In the genomic region with DNA sequence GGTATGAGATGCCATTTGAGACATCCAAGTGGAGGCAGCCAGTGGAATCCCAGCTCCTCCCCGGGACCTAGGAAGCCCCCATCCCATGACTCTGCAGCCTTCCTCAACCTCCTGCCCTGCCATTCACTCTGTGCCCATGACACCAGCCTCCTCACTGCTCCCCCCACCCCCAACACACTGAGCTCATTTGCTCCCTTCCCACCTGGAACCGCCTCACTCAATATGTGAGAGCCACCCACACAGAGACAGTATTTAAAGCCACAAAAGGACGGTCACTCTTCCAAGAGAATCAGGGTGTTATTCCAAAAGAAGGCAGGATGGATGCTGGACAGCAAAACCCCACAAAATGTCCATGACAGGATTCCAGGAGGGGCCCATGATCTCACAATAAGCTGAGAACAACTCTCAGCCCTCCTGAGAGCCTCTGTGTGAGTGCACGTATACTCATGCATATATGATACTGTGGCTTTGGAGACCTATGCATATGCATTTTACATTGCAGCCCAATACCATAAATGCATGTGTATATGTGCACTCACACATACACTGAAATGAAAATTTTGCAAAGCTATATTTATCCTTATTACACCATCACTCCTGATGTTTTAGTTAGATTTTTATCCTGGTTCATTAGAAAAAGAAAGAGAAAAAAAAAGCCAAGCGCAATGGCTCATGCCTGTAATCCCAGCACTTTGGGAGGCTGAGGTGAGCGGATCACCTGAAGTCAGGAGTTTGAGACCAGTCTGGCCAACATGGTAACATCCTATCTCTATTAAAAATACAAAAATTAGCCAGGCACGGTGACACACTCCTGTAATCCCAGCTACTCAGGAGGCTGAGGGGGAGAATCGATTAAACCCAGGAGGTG, we compare ENCODE assay signal across 3 cellular contexts.
TF ChIP-seq lines count a peak whose summit lies in the region.

No MANE protein-coding gene starts in this region.

TF ChIP-seq in SK-N-SH treated with all-trans-retinoic acid at 6 μM for 48 hours, 23 proteins besides CTCF, POLR2A, EP300 and RAD21 (continued from another document):
- TF ChIP-seq RARB (CRISPR knock-in tag; IDR thresholded peaks at IDR 0.05) (no peak), ZNF8 (CRISPR knock-in tag; IDR thresholded peaks at IDR 0.05) (no peak), ZNF70 (CRISPR knock-in tag; IDR thresholded peaks at IDR 0.05) (no peak), SNAI2 (CRISPR knock-in tag; IDR thresholded peaks at IDR 0.05) (no peak), TOX (CRISPR knock-in tag; IDR thresholded peaks at IDR 0.05; ENCODE audit: borderline replicate concordance) (no peak), ZC3H10 (CRISPR knock-in tag; IDR thresholded peaks at IDR 0.05) (no peak), BACH2 (CRISPR knock-in tag; IDR thresholded peaks at IDR 0.05; ENCODE audit: borderline replicate concordance) (no peak), ARNTL (CRISPR knock-in tag; IDR thresholded peaks at IDR 0.05; ENCODE audit: borderline replicate concordance, low read depth) (no peak)
- TF ChIP-seq, protein P1, sequence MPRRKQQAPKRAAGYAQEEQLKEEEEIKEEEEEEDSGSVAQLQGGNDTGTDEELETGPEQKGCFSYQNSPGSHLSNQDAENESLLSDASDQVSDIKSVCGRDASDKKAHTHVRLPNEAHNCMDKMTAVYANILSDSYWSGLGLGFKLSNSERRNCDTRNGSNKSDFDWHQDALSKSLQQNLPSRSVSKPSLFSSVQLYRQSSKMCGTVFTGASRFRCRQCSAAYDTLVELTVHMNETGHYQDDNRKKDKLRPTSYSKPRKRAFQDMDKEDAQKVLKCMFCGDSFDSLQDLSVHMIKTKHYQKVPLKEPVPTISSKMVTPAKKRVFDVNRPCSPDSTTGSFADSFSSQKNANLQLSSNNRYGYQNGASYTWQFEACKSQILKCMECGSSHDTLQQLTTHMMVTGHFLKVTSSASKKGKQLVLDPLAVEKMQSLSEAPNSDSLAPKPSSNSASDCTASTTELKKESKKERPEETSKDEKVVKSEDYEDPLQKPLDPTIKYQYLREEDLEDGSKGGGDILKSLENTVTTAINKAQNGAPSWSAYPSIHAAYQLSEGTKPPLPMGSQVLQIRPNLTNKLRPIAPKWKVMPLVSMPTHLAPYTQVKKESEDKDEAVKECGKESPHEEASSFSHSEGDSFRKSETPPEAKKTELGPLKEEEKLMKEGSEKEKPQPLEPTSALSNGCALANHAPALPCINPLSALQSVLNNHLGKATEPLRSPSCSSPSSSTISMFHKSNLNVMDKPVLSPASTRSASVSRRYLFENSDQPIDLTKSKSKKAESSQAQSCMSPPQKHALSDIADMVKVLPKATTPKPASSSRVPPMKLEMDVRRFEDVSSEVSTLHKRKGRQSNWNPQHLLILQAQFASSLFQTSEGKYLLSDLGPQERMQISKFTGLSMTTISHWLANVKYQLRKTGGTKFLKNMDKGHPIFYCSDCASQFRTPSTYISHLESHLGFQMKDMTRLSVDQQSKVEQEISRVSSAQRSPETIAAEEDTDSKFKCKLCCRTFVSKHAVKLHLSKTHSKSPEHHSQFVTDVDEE (CRISPR knock-in tag; IDR thresholded peaks at IDR 0.05), result no peak
- TF ChIP-seq, protein P2, sequence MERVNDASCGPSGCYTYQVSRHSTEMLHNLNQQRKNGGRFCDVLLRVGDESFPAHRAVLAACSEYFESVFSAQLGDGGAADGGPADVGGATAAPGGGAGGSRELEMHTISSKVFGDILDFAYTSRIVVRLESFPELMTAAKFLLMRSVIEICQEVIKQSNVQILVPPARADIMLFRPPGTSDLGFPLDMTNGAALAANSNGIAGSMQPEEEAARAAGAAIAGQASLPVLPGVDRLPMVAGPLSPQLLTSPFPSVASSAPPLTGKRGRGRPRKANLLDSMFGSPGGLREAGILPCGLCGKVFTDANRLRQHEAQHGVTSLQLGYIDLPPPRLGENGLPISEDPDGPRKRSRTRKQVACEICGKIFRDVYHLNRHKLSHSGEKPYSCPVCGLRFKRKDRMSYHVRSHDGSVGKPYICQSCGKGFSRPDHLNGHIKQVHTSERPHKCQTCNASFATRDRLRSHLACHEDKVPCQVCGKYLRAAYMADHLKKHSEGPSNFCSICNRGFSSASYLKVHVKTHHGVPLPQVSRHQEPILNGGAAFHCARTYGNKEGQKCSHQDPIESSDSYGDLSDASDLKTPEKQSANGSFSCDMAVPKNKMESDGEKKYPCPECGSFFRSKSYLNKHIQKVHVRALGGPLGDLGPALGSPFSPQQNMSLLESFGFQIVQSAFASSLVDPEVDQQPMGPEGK (CRISPR knock-in tag; IDR thresholded peaks at IDR 0.05; ENCODE audit: borderline replicate concordance), result no peak

TF ChIP-seq in SK-N-SH, 30 proteins besides CTCF, POLR2A, EP300 and RAD21:
- no peak for TF ChIP-seq FOXM1 (IDR thresholded peaks at IDR 0.05; ENCODE audit: low read depth)
- TF ChIP-seq, protein P3, sequence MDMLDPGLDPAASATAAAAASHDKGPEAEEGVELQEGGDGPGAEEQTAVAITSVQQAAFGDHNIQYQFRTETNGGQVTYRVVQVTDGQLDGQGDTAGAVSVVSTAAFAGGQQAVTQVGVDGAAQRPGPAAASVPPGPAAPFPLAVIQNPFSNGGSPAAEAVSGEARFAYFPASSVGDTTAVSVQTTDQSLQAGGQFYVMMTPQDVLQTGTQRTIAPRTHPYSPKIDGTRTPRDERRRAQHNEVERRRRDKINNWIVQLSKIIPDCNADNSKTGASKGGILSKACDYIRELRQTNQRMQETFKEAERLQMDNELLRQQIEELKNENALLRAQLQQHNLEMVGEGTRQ (IDR thresholded peaks at IDR 0.05; ENCODE audit: borderline replicate concordance, low read depth, low read length), result no peak
- no peak for TF ChIP-seq CHD2 (IDR thresholded peaks at IDR 0.05; ENCODE audit: low read length, partially characterized antibody)
- TF ChIP-seq, protein P4, sequence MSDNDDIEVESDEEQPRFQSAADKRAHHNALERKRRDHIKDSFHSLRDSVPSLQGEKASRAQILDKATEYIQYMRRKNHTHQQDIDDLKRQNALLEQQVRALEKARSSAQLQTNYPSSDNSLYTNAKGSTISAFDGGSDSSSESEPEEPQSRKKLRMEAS (IDR thresholded peaks at IDR 0.05; ENCODE audit: low read depth), result no peak
- no peak for TF ChIP-seq POLR2AphosphoS5 (IDR thresholded peaks at IDR 0.05; ENCODE audit: low read depth, low read length)
TF ChIP-seq in SK-N-SH: peak in this region for 0.

TF ChIP-seq in GM23338, 12 proteins besides CTCF, POLR2A, EP300 and RAD21:
- TF ChIP-seq, protein P5, sequence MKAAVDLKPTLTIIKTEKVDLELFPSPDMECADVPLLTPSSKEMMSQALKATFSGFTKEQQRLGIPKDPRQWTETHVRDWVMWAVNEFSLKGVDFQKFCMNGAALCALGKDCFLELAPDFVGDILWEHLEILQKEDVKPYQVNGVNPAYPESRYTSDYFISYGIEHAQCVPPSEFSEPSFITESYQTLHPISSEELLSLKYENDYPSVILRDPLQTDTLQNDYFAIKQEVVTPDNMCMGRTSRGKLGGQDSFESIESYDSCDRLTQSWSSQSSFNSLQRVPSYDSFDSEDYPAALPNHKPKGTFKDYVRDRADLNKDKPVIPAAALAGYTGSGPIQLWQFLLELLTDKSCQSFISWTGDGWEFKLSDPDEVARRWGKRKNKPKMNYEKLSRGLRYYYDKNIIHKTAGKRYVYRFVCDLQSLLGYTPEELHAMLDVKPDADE (IDR thresholded peaks at IDR 0.05), result no peak
- TF ChIP-seq ZNF331 (CRISPR knock-in tag; IDR thresholded peaks at IDR 0.05; ENCODE audit: low read depth) (no peak), CREB1 (CRISPR knock-in tag; IDR thresholded peaks at IDR 0.05; ENCODE audit: low read depth) (no peak), NANOG (IDR thresholded peaks at IDR 0.05; ENCODE audit: borderline replicate concordance) (no peak)
